8 cellular contexts compared by ENCODE assay signal in the genomic region with DNA sequence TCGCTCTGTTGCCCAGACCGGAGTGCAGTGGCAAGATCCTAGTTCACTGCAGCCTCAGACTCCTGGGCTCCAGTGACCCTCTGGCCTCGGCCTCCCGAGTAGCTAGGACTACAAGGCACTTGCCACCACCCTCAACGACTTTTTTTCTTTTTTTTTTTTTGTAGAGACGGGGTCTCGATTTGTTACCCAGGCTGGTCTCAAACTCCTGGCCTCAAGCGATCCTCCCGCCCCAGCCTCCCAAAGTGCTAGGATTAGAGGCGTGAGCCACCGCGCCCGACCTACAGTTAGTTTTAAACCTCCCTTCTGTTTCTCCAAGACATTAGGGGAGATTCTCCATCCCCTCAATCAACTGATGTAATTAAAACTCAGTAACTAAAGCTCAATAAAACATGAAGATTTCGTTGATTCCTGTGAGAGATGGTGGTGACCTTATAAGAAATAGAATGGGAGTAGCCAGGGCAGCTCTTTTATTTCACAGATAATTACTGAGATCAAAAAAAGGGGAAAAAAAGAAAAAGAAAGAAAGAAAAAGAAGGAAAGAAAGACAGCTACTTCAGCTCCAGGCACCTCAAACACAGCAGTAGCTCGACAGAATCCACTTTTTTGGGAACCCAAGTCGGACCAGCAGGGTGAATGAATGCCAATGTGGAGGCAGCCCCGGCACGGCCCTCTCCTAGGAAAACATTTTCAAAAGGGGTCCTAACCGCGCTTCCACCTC. TPM values are rescaled to one million over a fixed set of nuclear protein-coding genes. Genes with fewer than 3 reads are reported as not detected.
A peak's percentile ranks its signal among the peaks of the same experiment; 100 is the strongest.
DNase-seq lines count a peak whose midpoint lies in the region; ATAC-seq and TF ChIP-seq lines count a peak whose summit lies in the region.

No MANE protein-coding gene starts in this region.

- no peak for TF ChIP-seq POLR2A in lower leg skin (IDR thresholded peaks at IDR 0.05)
- TF ChIP-seq POLR2A in thyroid gland (IDR thresholded peaks at IDR 0.05) = no peak

- WGBS in lower leg skin, 2 donors = 48 to 54% methylated on average over 20 of the region's 20 CpGs
- WGBS in thyroid gland, 2 donors = 54 to 55% methylated on average over 20 of the region's 20 CpGs

- in situ Hi-C loops in astrocyte of the spinal cord (cut with HindIII; ENCODE audit: low sequenced_read_pairs) = no loop called here

- H3K4me1 ChIP-seq in thyroid gland = peaks cover 11 to 15% of the 10 kb centered on the region in 2 donors

- H3K27ac ChIP-seq in thyroid gland = peak overlapping the region; percentile 51 to 71 (median 66)

- H3K9me3 ChIP-seq in thyroid gland = no peaks in the 10 kb centered on the region

- no peaks in the 10 kb centered on the region for H3K9me3 Mint-ChIP-seq in activated T-cell treated with anti-CD3 and anti-CD28 coated beads, Interleukin-2, amount 50 U/mL, for 4 hours

- H3K4me3 ChIP-seq in astrocyte of the spinal cord (ENCODE audit: low read depth, low read length) (peak overlapping the region; percentile 96), lower leg skin (ENCODE audit: low read depth, poor library complexity, severe bottlenecking) (peak overlapping the region; percentile 60), thyroid gland (replicated peaks in 1 of 3) (peak overlapping the region; percentile 27 to 78 (median 68))

- peak overlapping the region; percentile 98 for H3K4me3 Mint-ChIP-seq in activated T-cell treated with anti-CD3 and anti-CD28 coated beads, Interleukin-2, amount 50 U/mL, for 4 hours

- H3K36me3 ChIP-seq in thyroid gland = peaks cover 13 to 17% of the 10 kb centered on the region in 2 donors

- TF ChIP-seq CTCF in astrocyte of the spinal cord (IDR thresholded peaks at IDR 0.05; ENCODE audit: low read depth, low read length) = no peak
- no peak for TF ChIP-seq CTCF in lower leg skin (IDR thresholded peaks at IDR 0.05)
- TF ChIP-seq CTCF in thyroid gland (IDR thresholded peaks at IDR 0.05) = no peak

- no peaks in the 10 kb centered on the region for H3K27me3 ChIP-seq in thyroid gland

- H3K4me1 Mint-ChIP-seq in activated T-cell treated with anti-CD3 and anti-CD28 coated beads, Interleukin-2, amount 50 U/mL, for 4 hours (ENCODE audit: low read depth) = peaks cover 55% of the 10 kb centered on the region

- H3K36me3 Mint-ChIP-seq in activated T-cell treated with anti-CD3 and anti-CD28 coated beads, Interleukin-2, amount 50 U/mL, for 4 hours (ENCODE audit: insufficient read depth) = peaks cover 19% of the 10 kb centered on the region

- ATAC-seq in activated T-cell treated with anti-CD3 and anti-CD28 coated beads, Interleukin-2, amount 50 U/mL, for 4 hours = no peak
- ATAC-seq in GM19463 (IDR thresholded peaks at IDR 0.05; ENCODE audit: unreplicated experiment) (no peak), GM21526 (IDR thresholded peaks at IDR 0.05; ENCODE audit: low FRiP score, unreplicated experiment) (no peak), GM18502 (IDR thresholded peaks at IDR 0.05; ENCODE audit: poor library complexity, unreplicated experiment) (no peak)

- DNase-seq in activated T-cell treated with anti-CD3 and anti-CD28 coated beads, Interleukin-2, amount 50 U/mL, for 4 hours = no peak
- DNase-seq in activated T-cell treated with anti-CD3 and anti-CD28 coated beads, Interleukin-2, amount 50 U/mL, for 48 hours = no peak
- DNase-seq in astrocyte of the spinal cord (ENCODE audit: low read depth, low spot score) (no peak), lower leg skin (ENCODE audit: low spot score in 2 of 2) (no peak), thyroid gland (no peak)

- intact Hi-C loops in lower leg skin (cut with DNase I; ENCODE audit: low total_unique reads) (no loop called here), thyroid gland (cut with DNase I) (no loop called here)

- H3K27me3 Mint-ChIP-seq in activated T-cell treated with anti-CD3 and anti-CD28 coated beads, Interleukin-2, amount 50 U/mL, for 4 hours (ENCODE audit: low read depth) = no peaks in the 10 kb centered on the region

RNA-seq across cellular contexts. Expression of a gene that starts 0.6 kb away (rescaled TPM):
- total RNA-seq in activated T-cell treated with anti-CD3 and anti-CD28 coated beads, Interleukin-2, amount 50 U/mL, for 4 hours = 10 to 100 TPM; 42.6 to 48.4 (median 47.8) TPM
- 10 to 100 TPM; 24.9 to 43.9 (median 33.6) TPM for total RNA-seq in lower leg skin
- 10 to 100 TPM; 32.3 to 64.9 (median 43.6) TPM for total RNA-seq in thyroid gland

RNA-seq across cellular contexts. Expression of a gene that starts 3.0 kb away (rescaled TPM):
- 1 to 10 TPM; 4.6 to 8.0 (median 5.4) TPM for total RNA-seq in activated T-cell treated with anti-CD3 and anti-CD28 coated beads, Interleukin-2, amount 50 U/mL, for 4 hours
- total RNA-seq in lower leg skin = 1 to 10 TPM; 1.7 to 4.0 (median 3.5) TPM
- total RNA-seq in thyroid gland = 1 to 10 TPM; 3.3 to 9.1 (median 3.6) TPM

RNA-seq across cellular contexts. Expression of a gene that starts 54.7 kb away (rescaled TPM):
- total RNA-seq in activated T-cell treated with anti-CD3 and anti-CD28 coated beads, Interleukin-2, amount 50 U/mL, for 4 hours = 10 to 100 TPM; 15.6 to 25.0 (median 17.9) TPM
- total RNA-seq in lower leg skin (10 to 100 TPM; 16.1 to 34.2 (median 24.2) TPM), thyroid gland (10 to 100 TPM; 19.5 to 32.6 (median 27.4) TPM)
